23 cellular contexts compared by ENCODE assay signal in genomic region chr10:128684215-128684614, GRCh38.
"Had no signal": no experiment of that assay in that cellular context is flagged by ENCODE, and none has a peak within 500 bp of the region (broad histone marks: within the 10 kb centered on the region; RNA-seq: fewer than 3 reads in every experiment).

No MANE protein-coding gene starts in this region.

- ATAC-seq: Panc1, PC-3 had no signal

- DNase-seq: KBM-7; MG63; NCI-H1092; NCI-H1105 treated with DMSO at 0.1 percent for 48 hours; NCI-H1417 treated with DMSO at 0.1 percent for 48 hours; NCI-H146; NCI-H1694 treated with DMSO at 0.1 percent for 48 hours; NCI-H1930; NCI-H2081; NCI-H2107; NCI-H2171; NCI-H345; NCI-H446 treated with DMSO at 0.1 percent for 48 hours; NCI-H510A treated with DMSO at 0.1 percent for 48 hours; NCI-H526; NCI-H82; NK-92 treated with Interleukin-12 subunit alpha and Interleukin-12 subunit beta, amount 100 ng/mL, for 24 hours; PC-3; SHP77; SK-N-SH; SW 1271 had no signal

- H3K36me3 ChIP-seq: MG63 had no signal

- H3K27me3 ChIP-seq: MG63 had no signal

- H3K9me3 ChIP-seq: MG63, SK-N-SH had no signal

- H3K27ac ChIP-seq: RWPE1 had no signal

- H3K4me3 ChIP-seq: MG63 had no signal
